Comparison of ENCODE assay signal across 9 cellular contexts in genomic region chrX:21658152-21658737, GRCh38. TPM values are rescaled to one million over a fixed set of nuclear protein-coding genes. Genes with fewer than 3 reads are reported as not detected.
DNase-seq lines count a peak whose midpoint lies in the region; TF ChIP-seq lines count a peak whose summit lies in the region.
"Had no signal": no experiment of that assay in that cellular context is flagged by ENCODE, and none has a peak within 500 bp of the region (broad histone marks: within the 10 kb centered on the region; RNA-seq: fewer than 3 reads in every experiment).

Gene KLHL34, minus strand, starts transcription at chrX:21658330. Its CDS starts 542 bp downstream, at chrX:21657788.

- H3K4me1 ChIP-seq in stomach, result peaks cover 0 to 8% (median 0%) of the 10 kb centered on the region in 4 donors

- peak within 1 kb of the TSS; percentile 26 for H3K27ac Mint-ChIP-seq in T-helper 1 cell treated with Interleukin-12 subunit alpha and Interleukin-12 subunit beta and Interleukin-4 antibody, amounts not matched to agents 30 μg/mL and 1 μg/mL, for 36 hours

- peak within 1 kb of the TSS; percentile 42 for H3K4me3 Mint-ChIP-seq in T-helper 1 cell treated with Interleukin-12 subunit alpha and Interleukin-12 subunit beta and Interleukin-4 antibody, amounts not matched to agents 30 μg/mL and 1 μg/mL, for 36 hours

- H3K27ac ChIP-seq in stomach, result no peak within 1 kb of the TSS

- no peak for DNase-seq in T-helper 1 cell
- peak; percentile 18 for DNase-seq in activated naive CD4-positive, alpha-beta T cell treated with anti-CD3 and anti-CD28 coated beads, Interleukin-2, amount 50 U/mL, for 16 hours
- peak; percentile 24 for DNase-seq in iPS-NIHi7 (ENCODE audit: extremely low spot score)
- DNase-seq in stomach, result no peak
- no peak for DNase-seq in ACHN
- no peak for DNase-seq in medulla oblongata (ENCODE audit: extremely low spot score)
- no peak for DNase-seq in NCI-H2029 (lab: John Stamatoyannopoulos, UW)
- DNase-seq: NK-92 treated with Interleukin-12 subunit alpha and Interleukin-12 subunit beta, amount 100 ng/mL, for 24 hours had no signal

- 4 to 71% (median 21%) methylated on average over 25 to 60 of the region's 60 CpGs; no CpG with 5 or more reads in 1 of the 5 donors for WGBS in stomach, 5 donors

- H3K36me3 Mint-ChIP-seq in T-helper 1 cell treated with Interleukin-12 subunit alpha and Interleukin-12 subunit beta and Interleukin-4 antibody, amounts not matched to agents 30 μg/mL and 1 μg/mL, for 36 hours (ENCODE audit: low read depth), result no peaks in the 10 kb centered on the region

- no peak for TF ChIP-seq CTCF in stomach (IDR thresholded peaks at IDR 0.05)

- peaks cover 0 to 34% (median 32%) of the 10 kb centered on the region in 3 donors for H3K27me3 ChIP-seq in stomach

- peaks cover 8% of the 10 kb centered on the region for H3K27me3 Mint-ChIP-seq in T-helper 1 cell treated with Interleukin-12 subunit alpha and Interleukin-12 subunit beta and Interleukin-4 antibody, amounts not matched to agents 30 μg/mL and 1 μg/mL, for 36 hours (ENCODE audit: low read depth)

- H3K4me1 Mint-ChIP-seq in T-helper 1 cell treated with Interleukin-12 subunit alpha and Interleukin-12 subunit beta and Interleukin-4 antibody, amounts not matched to agents 30 μg/mL and 1 μg/mL, for 36 hours (ENCODE audit: low read depth), result peaks cover 2% of the 10 kb centered on the region

- H3K4me3 ChIP-seq in stomach, result peak within 1 kb of the TSS; percentile 25 to 33 (median 31)

- TF ChIP-seq EP300 in stomach (IDR thresholded peaks at IDR 0.05), result no peak

- peaks cover 0 to 15% (median 0%) of the 10 kb centered on the region in 4 donors for H3K9me3 ChIP-seq in stomach

- H3K9me3 Mint-ChIP-seq in T-helper 1 cell treated with Interleukin-12 subunit alpha and Interleukin-12 subunit beta and Interleukin-4 antibody, amounts not matched to agents 30 μg/mL and 1 μg/mL, for 36 hours, result no peaks in the 10 kb centered on the region

- no peak for TF ChIP-seq POLR2A in stomach (IDR thresholded peaks at IDR 0.05)

- intact Hi-C loops in stomach (cut with DNase I; ENCODE audit: low total_unique reads), result no loop called here

- in situ Hi-C loops in ACHN (cut with HindIII; ENCODE audit: low pct_ligation_motif_present, low pct_unique_long_range_greater_than_20kb, low sequenced_read_pairs), result no loop called here

- no peaks in the 10 kb centered on the region for H3K36me3 ChIP-seq in stomach

RNA-seq across cellular contexts. Expression of gene KLHL34, which starts in this region (rescaled TPM):
- under 1 TPM in 1 of 5 donors, not detected in 4; 0.18 TPM for total RNA-seq in stomach
- polyA plus RNA-seq in stomach, result under 1 TPM in 1 of 3 donors, not detected in 2; 0.06 TPM

Comparison
In these comparisons a context has a peak if more than half of its experiments do, and no peak if none do; other contexts are left out.
1. DNase-seq: peak in activated naive CD4-positive, alpha-beta T cell treated with anti-CD3 and anti-CD28 coated beads, Interleukin-2, amount 50 U/mL, for 16 hours (single experiment) and iPS-NIHi7 (single experiment); none in T-helper 1 cell (0 of 5), stomach (single experiment), ACHN (single experiment), medulla oblongata (single experiment) and NCI-H2029 (single experiment).